ENCODE assay signal across 8 cellular contexts in the genomic region with DNA sequence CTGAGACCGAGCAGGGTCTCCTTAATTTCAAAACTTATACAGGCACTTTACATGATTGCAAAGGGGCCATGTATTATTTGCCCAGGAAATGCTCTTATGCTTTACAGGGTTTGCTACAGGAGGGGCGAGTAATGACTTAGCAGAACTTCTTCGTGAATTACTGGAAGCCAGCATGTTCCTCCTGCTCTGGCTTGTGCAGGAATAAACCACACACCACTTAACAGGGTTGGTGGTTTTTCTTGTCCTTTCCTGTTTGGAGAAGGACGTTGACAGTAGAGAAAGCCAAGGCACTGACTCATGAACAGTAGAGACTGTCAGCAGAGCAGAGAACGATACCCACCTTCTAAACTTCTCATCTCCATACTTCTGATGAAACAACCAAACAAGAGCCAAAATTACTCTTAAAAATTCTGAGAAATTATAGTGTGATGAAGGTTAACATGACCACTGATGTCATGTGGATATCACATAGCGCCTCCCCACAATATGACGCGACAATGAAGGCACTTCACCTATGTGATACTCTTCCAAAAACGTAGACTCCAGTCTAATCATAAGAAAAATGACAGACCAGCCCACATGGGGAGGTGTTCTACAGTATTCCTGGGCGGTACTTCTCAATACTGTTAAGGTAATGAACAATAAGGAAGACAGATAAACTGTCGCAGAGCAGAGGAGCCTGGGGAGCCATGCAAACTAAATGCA. TPM values are rescaled to one million over a fixed set of nuclear protein-coding genes. Genes with fewer than 3 reads are reported as not detected.
A peak's percentile ranks its signal among the peaks of the same experiment; 100 is the strongest.
DNase-seq lines count a peak whose midpoint lies in the region; ATAC-seq and TF ChIP-seq lines count a peak whose summit lies in the region.

No MANE protein-coding gene starts in this region.

- H3K27ac ChIP-seq in prostate gland: no peak overlapping the region

- H3K9me3 ChIP-seq in prostate gland: no peaks in the 10 kb centered on the region

- H3K4me3 Mint-ChIP-seq in activated naive CD4-positive, alpha-beta T cell treated with anti-CD3 and anti-CD28 coated beads for 36 hours: no peak overlapping the region

- H3K9me3 Mint-ChIP-seq in activated naive CD4-positive, alpha-beta T cell treated with anti-CD3 and anti-CD28 coated beads for 36 hours: peaks cover 1% of the 10 kb centered on the region

- peak overlapping the region; percentile 69 for H3K27ac Mint-ChIP-seq in activated naive CD4-positive, alpha-beta T cell treated with anti-CD3 and anti-CD28 coated beads for 36 hours

- intact Hi-C loops in activated naive CD4-positive, alpha-beta T cell treated with anti-CD3 and anti-CD28 coated beads for 36 hours (cut with micrococcal nuclease): loop anchor here (1.0 to 2.0 kb wide), 5 partner anchors 23 to 118 kb away; no protein-coding TSS in a partner anchor
- intact Hi-C loops in prostate gland (cut with DNase I): no loop called here

- TF ChIP-seq POLR2A in prostate gland (IDR thresholded peaks at IDR 0.05): no peak

- H3K27me3 ChIP-seq in prostate gland (replicated peaks; ENCODE audit: insufficient read depth): no peaks in the 10 kb centered on the region

- no peak overlapping the region for H3K4me3 ChIP-seq in prostate gland

- no peaks in the 10 kb centered on the region for H3K4me1 ChIP-seq in prostate gland (replicated peaks)

- WGBS in prostate gland: 65% methylated on average over 11 of the region's 11 CpGs

- H3K27me3 Mint-ChIP-seq in activated naive CD4-positive, alpha-beta T cell treated with anti-CD3 and anti-CD28 coated beads for 36 hours (ENCODE audit: low read depth): peaks cover 24% of the 10 kb centered on the region

- DNase-seq in GM03348 (ENCODE audit: low spot score): peak; percentile 15
- peak; percentile 88 for DNase-seq in HT1080 (ENCODE audit: low read depth)
- peak; percentile 70 for DNase-seq in activated naive CD4-positive, alpha-beta T cell treated with anti-CD3 and anti-CD28 coated beads for 36 hours
- DNase-seq in prostate gland (ENCODE audit: low spot score): peak; percentile 28
- no peak for DNase-seq in globus pallidus (ENCODE audit: low spot score)
- no peak for DNase-seq in NCI-H2081 (lab: John Stamatoyannopoulos, UW)

- no peaks in the 10 kb centered on the region for H3K36me3 Mint-ChIP-seq in activated naive CD4-positive, alpha-beta T cell treated with anti-CD3 and anti-CD28 coated beads for 36 hours (ENCODE audit: low read depth)

- ATAC-seq in GM21576 (IDR thresholded peaks at IDR 0.05; ENCODE audit: unreplicated experiment) (no peak), GM19467 (IDR thresholded peaks at IDR 0.05; ENCODE audit: unreplicated experiment) (no peak)

- no peaks in the 10 kb centered on the region for H3K36me3 ChIP-seq in prostate gland

- no peak for TF ChIP-seq CTCF in prostate gland (IDR thresholded peaks at IDR 0.05)

- H3K4me1 Mint-ChIP-seq in activated naive CD4-positive, alpha-beta T cell treated with anti-CD3 and anti-CD28 coated beads for 36 hours (ENCODE audit: low read depth): peaks cover 15% of the 10 kb centered on the region

- CTCF ChIA-PET in activated naive CD4-positive, alpha-beta T cell treated with anti-CD3 and anti-CD28 coated beads for 36 hours (lab: Charles Lee): interaction anchor here (0.7 kb wide), 1 partner anchor 78 kb away, joined by 3 read pairs; no protein-coding TSS in a partner anchor

RNA-seq across cellular contexts. Expression of gene MCTP2, which starts 24.7 kb away (rescaled TPM):
- total RNA-seq in HT1080 (2014; rRNA removed; shearing (Covaris generic)): 0.82 and 1.1 TPM in 2 replicates
- polyA plus RNA-seq in HT1080 (2015; cell fraction: cytosol; rRNA removed): 1.8 TPM in 2 replicates
- polyA plus RNA-seq in HT1080 (2015; cell fraction: nucleus; rRNA removed): 4.8 and 9.9 TPM in 2 replicates
- total RNA-seq in activated naive CD4-positive, alpha-beta T cell treated with anti-CD3 and anti-CD28 coated beads for 36 hours: 10 to 100 TPM; 33.7 to 35.1 TPM
- total RNA-seq in prostate gland: 10 to 100 TPM; 25.4 to 46.3 TPM

Comparison
In these comparisons a context has a peak if more than half of its experiments do, and no peak if none do; other contexts are left out.
1. DNase-seq: peak in GM03348 (single experiment), HT1080 (single experiment), activated naive CD4-positive, alpha-beta T cell treated with anti-CD3 and anti-CD28 coated beads for 36 hours (single experiment) and prostate gland (single experiment); none in globus pallidus (single experiment) and NCI-H2081 (0 of 2).
2. RNA of gene MCTP2, which starts 24.7 kb away (total RNA-seq): 25.4 to 46.3 TPM in prostate gland and 33.7 to 35.1 TPM in activated naive CD4-positive, alpha-beta T cell treated with anti-CD3 and anti-CD28 coated beads for 36 hours; 0.82 to 1.1 TPM in HT1080; every median in the first group is over 10 times any median in the second.